21 cellular contexts compared by ENCODE assay signal in the genomic region with DNA sequence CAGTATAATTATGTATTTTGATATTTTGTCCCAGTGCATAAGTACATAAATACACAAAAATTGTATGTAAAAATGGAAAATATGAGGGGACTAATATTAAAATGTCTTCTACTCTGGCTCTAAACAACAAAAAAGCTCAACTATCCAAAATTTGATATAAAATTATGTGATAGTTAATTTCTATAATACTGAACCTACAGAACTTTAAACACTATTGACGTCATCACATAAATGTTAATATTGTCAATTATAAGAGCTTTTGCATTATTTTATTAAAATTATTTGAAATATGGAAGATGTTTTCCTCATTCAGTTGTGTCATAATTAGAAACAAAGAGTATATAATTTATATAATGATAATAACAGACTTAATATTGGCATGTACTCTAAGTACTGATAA.
A peak's percentile ranks its signal among the peaks of the same experiment; 100 is the strongest.
DNase-seq lines count a peak whose midpoint lies in the region; ATAC-seq, FAIRE-seq and TF ChIP-seq lines count a peak whose summit lies in the region.
"Had no signal": no experiment of that assay in that cellular context is flagged by ENCODE, and none has a peak within 500 bp of the region (broad histone marks: within the 10 kb centered on the region; RNA-seq: fewer than 3 reads in every experiment).

No MANE protein-coding gene starts in this region.

- no peak for ATAC-seq in HG03469 (IDR thresholded peaks at IDR 0.05; ENCODE audit: unreplicated experiment)
- ATAC-seq: A549; CD8-positive, alpha-beta T cell had no signal

- H3K4me3 ChIP-seq in prostate gland = no peak overlapping the region
- H3K4me3 ChIP-seq: A549; BLaER1 treated with 17β-estradiol and CSF1 and Interleukin-3, amounts not matched to agents 10 nM and 100 nM had no signal

- H3K27ac ChIP-seq in prostate gland = no peak overlapping the region
- H3K27ac ChIP-seq: A549; BLaER1 treated with 17β-estradiol and CSF1 and Interleukin-3, amounts not matched to agents 10 nM and 100 nM; C4-2B had no signal

- TF ChIP-seq CTCF in prostate gland (IDR thresholded peaks at IDR 0.05) = no peak

- no peak for TF ChIP-seq POLR2A in prostate gland (IDR thresholded peaks at IDR 0.05)
- TF ChIP-seq POLR2A in GM12892 (IDR thresholded peaks at IDR 0.05; ENCODE audit: low read depth, low read length) = no peak

- DNase-seq in RCC 7860 (ENCODE audit: low spot score) (no peak), frontal cortex (ENCODE audit: low spot score in 2 of 2) (no peak), prostate gland (ENCODE audit: low spot score) (no peak), GM12892 (ENCODE audit: insufficient read length) (no peak)
- DNase-seq: 8988T; AML-193; Caco-2; Calu3; CD4-positive, alpha-beta T cell; CD8-positive, alpha-beta T cell; DMS79 treated with DMSO at 0.1 percent for 48 hours; GF-D8 had no signal

- no peaks in the 10 kb centered on the region for H3K4me1 ChIP-seq in prostate gland (replicated peaks)
- H3K4me1 ChIP-seq: A549, Caco-2 had no signal

- H3K27me3 ChIP-seq in prostate gland (replicated peaks; ENCODE audit: insufficient read depth) = no peaks in the 10 kb centered on the region
- H3K27me3 ChIP-seq: BLaER1 treated with 17β-estradiol and CSF1 and Interleukin-3, amounts not matched to agents 10 nM and 100 nM had no signal

- WGBS in prostate gland = 95% methylated on average over 1 of the region's 1 CpG

- H3K36me3 ChIP-seq in prostate gland = no peaks in the 10 kb centered on the region
- H3K36me3 ChIP-seq: BLaER1 treated with 17β-estradiol and CSF1 and Interleukin-3, amounts not matched to agents 10 nM and 100 nM had no signal

- intact Hi-C loops in prostate gland (cut with DNase I) = no loop called here

- H3K9me3 ChIP-seq in prostate gland = no peaks in the 10 kb centered on the region
- H3K9me3 ChIP-seq: A549; BLaER1 treated with 17β-estradiol and CSF1 and Interleukin-3, amounts not matched to agents 10 nM and 100 nM; Caco-2 had no signal

- FAIRE-seq in A204.1 (lab: Jason Lieb, UNC) (peak; percentile 51), RCC 7860 (lab: Jason Lieb, UNC) (peak; percentile 28), frontal cortex (lab: Jason Lieb, UNC) (peak; percentile 71), GM12892 (lab: Jason Lieb, UNC) (no peak)
- FAIRE-seq: A549, D721Med, GM12891, GM18507, GM19239 had no signal
